Comparison of ENCODE assay signal across 1 cellular context in the genomic region with DNA sequence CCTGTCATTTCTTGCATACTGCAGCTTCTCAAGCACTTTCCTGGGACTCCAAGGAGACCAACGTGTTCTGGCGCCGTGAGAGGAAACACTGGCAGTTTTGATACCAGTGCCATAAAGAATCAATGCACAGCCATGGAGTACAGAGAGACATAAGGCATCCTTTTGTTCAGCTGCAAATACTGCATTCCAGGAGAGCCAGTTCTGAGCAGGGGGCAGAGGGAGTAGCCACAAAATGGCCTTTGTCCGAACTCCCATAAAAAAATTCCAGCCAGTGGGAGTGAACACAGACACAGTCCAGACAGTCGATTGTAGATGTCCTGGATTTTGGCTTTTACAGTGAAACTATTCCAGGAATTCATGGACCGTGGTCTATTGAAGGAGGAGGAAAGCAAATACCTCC.
TF ChIP-seq lines count a peak whose summit lies in the region.

No MANE protein-coding gene starts in this region.

TF ChIP-seq in GM23338, 12 proteins besides CTCF, POLR2A, EP300 and RAD21 (continued from another document):
- TF ChIP-seq, protein P1, sequence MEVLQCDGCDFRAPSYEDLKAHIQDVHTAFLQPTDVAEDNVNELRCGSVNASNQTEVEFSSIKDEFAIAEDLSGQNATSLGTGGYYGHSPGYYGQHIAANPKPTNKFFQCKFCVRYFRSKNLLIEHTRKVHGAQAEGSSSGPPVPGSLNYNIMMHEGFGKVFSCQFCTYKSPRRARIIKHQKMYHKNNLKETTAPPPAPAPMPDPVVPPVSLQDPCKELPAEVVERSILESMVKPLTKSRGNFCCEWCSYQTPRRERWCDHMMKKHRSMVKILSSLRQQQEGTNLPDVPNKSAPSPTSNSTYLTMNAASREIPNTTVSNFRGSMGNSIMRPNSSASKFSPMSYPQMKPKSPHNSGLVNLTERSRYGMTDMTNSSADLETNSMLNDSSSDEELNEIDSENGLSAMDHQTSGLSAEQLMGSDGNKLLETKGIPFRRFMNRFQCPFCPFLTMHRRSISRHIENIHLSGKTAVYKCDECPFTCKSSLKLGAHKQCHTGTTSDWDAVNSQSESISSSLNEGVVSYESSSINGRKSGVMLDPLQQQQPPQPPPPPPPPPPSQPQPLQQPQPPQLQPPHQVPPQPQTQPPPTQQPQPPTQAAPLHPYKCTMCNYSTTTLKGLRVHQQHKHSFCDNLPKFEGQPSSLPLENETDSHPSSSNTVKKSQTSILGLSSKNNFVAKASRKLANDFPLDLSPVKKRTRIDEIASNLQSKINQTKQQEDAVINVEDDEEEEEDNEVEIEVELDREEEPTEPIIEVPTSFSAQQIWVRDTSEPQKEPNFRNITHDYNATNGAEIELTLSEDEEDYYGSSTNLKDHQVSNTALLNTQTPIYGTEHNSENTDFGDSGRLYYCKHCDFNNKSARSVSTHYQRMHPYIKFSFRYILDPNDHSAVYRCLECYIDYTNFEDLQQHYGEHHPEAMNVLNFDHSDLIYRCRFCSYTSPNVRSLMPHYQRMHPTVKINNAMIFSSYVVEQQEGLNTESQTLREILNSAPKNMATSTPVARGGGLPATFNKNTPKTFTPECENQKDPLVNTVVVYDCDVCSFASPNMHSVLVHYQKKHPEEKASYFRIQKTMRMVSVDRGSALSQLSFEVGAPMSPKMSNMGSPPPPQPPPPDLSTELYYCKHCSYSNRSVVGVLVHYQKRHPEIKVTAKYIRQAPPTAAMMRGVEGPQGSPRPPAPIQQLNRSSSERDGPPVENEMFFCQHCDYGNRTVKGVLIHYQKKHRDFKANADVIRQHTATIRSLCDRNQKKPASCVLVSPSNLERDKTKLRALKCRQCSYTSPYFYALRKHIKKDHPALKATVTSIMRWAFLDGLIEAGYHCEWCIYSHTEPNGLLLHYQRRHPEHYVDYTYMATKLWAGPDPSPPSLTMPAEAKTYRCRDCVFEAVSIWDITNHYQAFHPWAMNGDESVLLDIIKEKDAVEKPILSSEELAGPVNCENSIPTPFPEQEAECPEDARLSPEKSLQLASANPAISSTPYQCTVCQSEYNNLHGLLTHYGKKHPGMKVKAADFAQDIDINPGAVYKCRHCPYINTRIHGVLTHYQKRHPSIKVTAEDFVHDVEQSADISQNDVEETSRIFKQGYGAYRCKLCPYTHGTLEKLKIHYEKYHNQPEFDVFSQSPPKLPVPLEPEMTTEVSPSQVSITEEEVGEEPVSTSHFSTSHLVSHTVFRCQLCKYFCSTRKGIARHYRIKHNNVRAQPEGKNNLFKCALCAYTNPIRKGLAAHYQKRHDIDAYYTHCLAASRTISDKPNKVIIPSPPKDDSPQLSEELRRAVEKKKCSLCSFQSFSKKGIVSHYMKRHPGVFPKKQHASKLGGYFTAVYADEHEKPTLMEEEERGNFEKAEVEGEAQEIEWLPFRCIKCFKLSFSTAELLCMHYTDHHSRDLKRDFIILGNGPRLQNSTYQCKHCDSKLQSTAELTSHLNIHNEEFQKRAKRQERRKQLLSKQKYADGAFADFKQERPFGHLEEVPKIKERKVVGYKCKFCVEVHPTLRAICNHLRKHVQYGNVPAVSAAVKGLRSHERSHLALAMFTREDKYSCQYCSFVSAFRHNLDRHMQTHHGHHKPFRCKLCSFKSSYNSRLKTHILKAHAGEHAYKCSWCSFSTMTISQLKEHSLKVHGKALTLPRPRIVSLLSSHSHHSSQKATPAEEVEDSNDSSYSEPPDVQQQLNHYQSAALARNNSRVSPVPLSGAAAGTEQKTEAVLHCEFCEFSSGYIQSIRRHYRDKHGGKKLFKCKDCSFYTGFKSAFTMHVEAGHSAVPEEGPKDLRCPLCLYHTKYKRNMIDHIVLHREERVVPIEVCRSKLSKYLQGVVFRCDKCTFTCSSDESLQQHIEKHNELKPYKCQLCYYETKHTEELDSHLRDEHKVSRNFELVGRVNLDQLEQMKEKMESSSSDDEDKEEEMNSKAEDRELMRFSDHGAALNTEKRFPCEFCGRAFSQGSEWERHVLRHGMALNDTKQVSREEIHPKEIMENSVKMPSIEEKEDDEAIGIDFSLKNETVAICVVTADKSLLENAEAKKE (CRISPR knock-in tag; IDR thresholded peaks at IDR 0.05) = no peak
- no peak for TF ChIP-seq ZNF114 (CRISPR knock-in tag; IDR thresholded peaks at IDR 0.05)
- TF ChIP-seq, protein P2, sequence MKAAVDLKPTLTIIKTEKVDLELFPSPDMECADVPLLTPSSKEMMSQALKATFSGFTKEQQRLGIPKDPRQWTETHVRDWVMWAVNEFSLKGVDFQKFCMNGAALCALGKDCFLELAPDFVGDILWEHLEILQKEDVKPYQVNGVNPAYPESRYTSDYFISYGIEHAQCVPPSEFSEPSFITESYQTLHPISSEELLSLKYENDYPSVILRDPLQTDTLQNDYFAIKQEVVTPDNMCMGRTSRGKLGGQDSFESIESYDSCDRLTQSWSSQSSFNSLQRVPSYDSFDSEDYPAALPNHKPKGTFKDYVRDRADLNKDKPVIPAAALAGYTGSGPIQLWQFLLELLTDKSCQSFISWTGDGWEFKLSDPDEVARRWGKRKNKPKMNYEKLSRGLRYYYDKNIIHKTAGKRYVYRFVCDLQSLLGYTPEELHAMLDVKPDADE (IDR thresholded peaks at IDR 0.05) = no peak
